23 cellular contexts compared by ENCODE assay signal in the genomic region with DNA sequence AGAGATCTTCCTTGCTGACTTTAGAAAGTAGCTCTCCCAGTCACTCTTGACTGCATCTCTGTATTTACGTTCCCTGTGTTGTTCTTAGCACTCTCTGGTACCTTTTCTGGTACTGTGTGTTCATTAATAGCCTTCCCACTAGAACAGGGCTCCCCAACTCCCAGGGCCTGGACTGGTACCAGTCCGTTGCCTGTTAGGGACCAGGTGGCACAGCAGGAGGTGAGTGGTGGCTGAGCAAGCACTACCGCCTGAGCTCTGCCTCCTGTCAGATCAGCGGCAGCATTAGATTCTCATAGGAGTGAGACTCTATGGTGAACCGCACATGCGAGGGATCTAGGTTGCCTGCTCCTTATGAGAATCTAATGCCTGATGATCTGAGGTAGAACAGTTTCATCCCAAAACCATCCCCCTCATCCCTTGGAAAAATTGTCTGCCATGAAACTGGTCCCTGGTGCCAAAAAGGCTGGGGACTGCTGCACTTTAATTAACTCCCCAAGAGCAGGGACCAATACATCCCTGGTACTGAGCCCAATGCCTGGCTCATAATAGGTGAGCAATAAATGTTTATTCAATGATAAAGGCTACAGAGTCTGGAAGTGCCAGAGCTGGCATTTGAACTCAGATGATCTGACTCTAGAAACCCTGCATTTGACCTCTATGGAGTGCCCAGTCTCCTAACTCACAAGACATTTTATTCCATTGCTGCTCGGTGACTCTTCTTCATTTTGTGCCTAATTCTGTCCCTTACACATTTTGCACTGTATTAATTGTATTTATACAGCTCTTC. TPM values are rescaled to one million over a fixed set of nuclear protein-coding genes. Genes with fewer than 3 reads are reported as not detected.
A peak's percentile ranks its signal among the peaks of the same experiment; 100 is the strongest.
DNase-seq lines count a peak whose midpoint lies in the region; ATAC-seq and TF ChIP-seq lines count a peak whose summit lies in the region.
"Had no signal": no experiment of that assay in that cellular context is flagged by ENCODE, and none has a peak within 500 bp of the region (broad histone marks: within the 10 kb centered on the region; RNA-seq: fewer than 3 reads in every experiment).

No MANE protein-coding gene starts in this region.

- H3K9me3 Mint-ChIP-seq in immature natural killer cell, result peaks cover 0 to 3% (median 0%) of the 10 kb centered on the region in 6 donors
- H3K9me3 Mint-ChIP-seq: brain; dendritic cell treated with granulocyte-macrophage colony-stimulating factor and Interleukin-4, amounts not matched to agents 40 ng/mL and 50 ng/mL, for 4 days had no signal

- peak in 1 of 4 donors; percentile 30 for ATAC-seq in heart left ventricle
- ATAC-seq in HG03159 (IDR thresholded peaks at IDR 0.05; ENCODE audit: unreplicated experiment), result no peak

- H3K79me2 ChIP-seq in parathyroid adenoma, result peaks cover 10% of the 10 kb centered on the region

- H3K36me3 ChIP-seq in heart left ventricle (peaks cover 0 to 47% (median 30%) of the 10 kb centered on the region in 9 donors), parathyroid adenoma (ENCODE audit: control insufficient read depth, insufficient read depth, low read length) (no peaks in the 10 kb centered on the region), vagina (no peaks in the 10 kb centered on the region)

- H3K27ac ChIP-seq in heart left ventricle, result peak overlapping the region in 11 of 12 donors; percentile 7 to 87 (median 58)
- H3K27ac ChIP-seq in parathyroid adenoma, result peak overlapping the region; percentile 92
- peak overlapping the region; percentile 72 for H3K27ac ChIP-seq in vagina
- H3K27ac ChIP-seq: SJCRH30 had no signal

- peaks cover 4 to 78% (median 34%) of the 10 kb centered on the region in 12 donors for H3K4me1 ChIP-seq in heart left ventricle
- peaks cover 27% of the 10 kb centered on the region for H3K4me1 ChIP-seq in parathyroid adenoma
- peaks cover 47% of the 10 kb centered on the region for H3K4me1 ChIP-seq in vagina

- TF ChIP-seq POLR2A in heart left ventricle (IDR thresholded peaks at IDR 0.05) (no peak), vagina (IDR thresholded peaks at IDR 0.05) (no peak)

- H3K36me3 Mint-ChIP-seq in immature natural killer cell, result peaks cover 29 to 42% (median 38%) of the 10 kb centered on the region in 3 donors
- H3K36me3 Mint-ChIP-seq: activated naive CD8-positive, alpha-beta T cell had no signal

- H3K27me3 ChIP-seq in heart left ventricle (no peaks in the 10 kb centered on the region), parathyroid adenoma (ENCODE audit: control insufficient read depth, insufficient read depth, low read length) (no peaks in the 10 kb centered on the region), vagina (no peaks in the 10 kb centered on the region)
- H3K27me3 ChIP-seq: SJCRH30 had no signal

- H3K4me3 ChIP-seq in heart left ventricle (no peak overlapping the region), parathyroid adenoma (ENCODE audit: low read depth, low read length) (peak overlapping the region; percentile 2), vagina (no peak overlapping the region)
- H3K4me3 ChIP-seq: SJCRH30 had no signal

- H3K4me1 Mint-ChIP-seq in immature natural killer cell, result peaks cover 34 to 47% of the 10 kb centered on the region in 2 donors

- no peak for TF ChIP-seq CTCF in heart left ventricle (IDR thresholded peaks at IDR 0.05)
- TF ChIP-seq CTCF in parathyroid adenoma (IDR thresholded peaks at IDR 0.05), result no peak
- TF ChIP-seq CTCF in vagina (IDR thresholded peaks at IDR 0.05), result no peak

- H3K27ac Mint-ChIP-seq in immature natural killer cell, result peak overlapping the region in 4 of 6 donors; percentile 27 to 84 (median 73)
- H3K27ac Mint-ChIP-seq: activated naive CD8-positive, alpha-beta T cell; T-helper 2 cell treated with Interferon-gamma antibody and Interleukin-4, amounts not matched to agents 5 μg/mL and 100 μg/mL, for 36 hours had no signal

- peak overlapping the region; percentile 68 for H2AFZ ChIP-seq in parathyroid adenoma

- WGBS in heart left ventricle, 4 donors, result 95 to 99% (median 97%) methylated on average over 7 of the region's 7 CpGs

- no peak overlapping the region for H3K4me3 Mint-ChIP-seq in immature natural killer cell
- H3K4me3 Mint-ChIP-seq: activated naive CD8-positive, alpha-beta T cell; dendritic cell treated with granulocyte-macrophage colony-stimulating factor and Interleukin-4, amounts not matched to agents 40 ng/mL and 50 ng/mL, for 4 days; T-helper 2 cell treated with Interferon-gamma antibody and Interleukin-4, amounts not matched to agents 5 μg/mL and 100 μg/mL, for 36 hours had no signal

- peaks cover 0 to 1% (median 1%) of the 10 kb centered on the region in 3 donors for H3K27me3 Mint-ChIP-seq in immature natural killer cell (ENCODE audit: low read depth in 3 of 3)
- H3K27me3 Mint-ChIP-seq: activated naive CD8-positive, alpha-beta T cell; brain; dendritic cell treated with granulocyte-macrophage colony-stimulating factor and Interleukin-4, amounts not matched to agents 40 ng/mL and 50 ng/mL, for 4 days had no signal

- peak overlapping the region; percentile 24 for H3K4me2 ChIP-seq in parathyroid adenoma (ENCODE audit: low read length)

- intact Hi-C loops in heart left ventricle (cut with DNase I), result loop anchor here in 3 of 10 donors (10.0 kb wide), 2 partner anchors 49 to 119 kb away; no protein-coding TSS in a partner anchor
- intact Hi-C loops in cardiac septum (cut with DNase I), result no loop called here
- intact Hi-C loops in vagina (cut with DNase I), result no loop called here

- H3K9ac ChIP-seq in parathyroid adenoma, result no peak overlapping the region

- H3K9me3 ChIP-seq in heart left ventricle (no peaks in the 10 kb centered on the region), parathyroid adenoma (ENCODE audit: control insufficient read depth, low read length) (no peaks in the 10 kb centered on the region), vagina (no peaks in the 10 kb centered on the region)
- H3K9me3 ChIP-seq: SJCRH30 had no signal

- DNase-seq in heart left ventricle (no peak), cardiac septum (ENCODE audit: low spot score) (no peak), immature natural killer cell (no peak), vagina (ENCODE audit: extremely low spot score in 2 of 2) (peak in 1 of 2 donors; percentile 64), putamen (ENCODE audit: low spot score) (no peak), cerebellar nuclear complex (lab: John Stamatoyannopoulos, UW) (no peak)
- DNase-seq: activated T-cell treated with anti-CD3 and anti-CD28 coated beads, Interleukin-2, amount 50 U/mL, for 48 hours; C1 segment of cervical spinal cord; DMS 273 treated with DMSO at 0.1 percent for 48 hours; foreskin fibroblast; kidney glomerular epithelial cell; MM.1S; NCI-H1694; NCI-H82; SJCRH30; stimulated activated CD4-positive, alpha-beta T cell treated with anti-CD3 and anti-CD28 coated beads, Interleukin-1b, Interleukin-23, amount 100 ng/mL, for 48 hours; stimulated activated naive CD4-positive, alpha-beta T cell treated with Interleukin-2 at 50 U/mL for 16 hours had no signal

RNA-seq across cellular contexts. Expression of a gene that starts 11.0 kb away (rescaled TPM):
- total RNA-seq in heart left ventricle, result 100 to 1,000 TPM in 3 of 9 donors, 10 to 100 TPM in 6; 69.3 to 129 (median 86.0) TPM
- 10 to 100 TPM; 13.9 to 28.8 TPM for polyA plus RNA-seq in heart left ventricle
- total RNA-seq in cardiac septum, result 96.4 TPM
- polyA plus RNA-seq in immature natural killer cell, result 100 to 1,000 TPM in 1 of 3 donors, 10 to 100 TPM in 2; 40.5 to 261 (median 67.6) TPM
- 160 TPM for total RNA-seq in vagina
